In the genomic region with DNA sequence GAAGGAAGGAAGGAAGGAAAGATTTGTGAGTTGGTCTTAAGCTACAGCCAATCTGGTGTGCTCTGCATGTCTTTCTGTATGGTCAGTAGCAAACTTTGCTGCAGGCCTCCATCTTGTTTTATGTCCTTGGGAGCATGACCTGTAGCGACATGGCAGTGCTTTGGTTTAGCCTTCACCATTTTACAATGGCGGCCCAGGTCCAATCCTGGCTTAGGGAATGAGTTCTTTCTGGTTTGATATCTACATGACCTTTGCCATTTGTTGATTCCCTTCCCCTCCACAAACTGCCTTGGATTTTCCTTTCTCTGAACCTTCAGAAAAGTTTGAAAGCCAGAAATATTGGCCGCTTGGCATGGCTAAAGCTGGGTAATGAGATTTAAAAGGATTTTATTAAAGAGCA, we compare ENCODE assay signal across 10 cellular contexts. TPM values are rescaled to one million over a fixed set of nuclear protein-coding genes. Genes with fewer than 3 reads are reported as not detected.
"Had no signal": no experiment of that assay in that cellular context is flagged by ENCODE, and none has a peak within 500 bp of the region (broad histone marks: within the 10 kb centered on the region; RNA-seq: fewer than 3 reads in every experiment).

No MANE protein-coding gene starts in this region.

- DNase-seq: KG1, MG63, NCI-H446 treated with DMSO at 0.1 percent for 48 hours had no signal

- H3K9me3 ChIP-seq: MG63 had no signal

- H3K27ac ChIP-seq: RWPE1 had no signal

- H3K27me3 ChIP-seq: MG63 had no signal

RNA-seq across cellular contexts. Expression of a gene that starts 30.5 kb away (rescaled TPM):
- total RNA-seq: HT1080, IMR-90, OCI-LY7, SK-MEL-5 had no signal

RNA-seq across cellular contexts. Expression of a gene that starts 44.9 kb away (rescaled TPM):
- total RNA-seq: HepG2, HT1080, IMR-90, OCI-LY7, PC-3, SK-MEL-5 had no signal

RNA-seq across cellular contexts. Expression of a gene that starts 60.0 kb away (rescaled TPM):
- total RNA-seq: HepG2, HT1080, IMR-90, OCI-LY7, SK-MEL-5 had no signal
